Comparison of ENCODE assay signal across 8 cellular contexts in genomic region chr1:179002552-179003345, GRCh38. TPM values are rescaled to one million over a fixed set of nuclear protein-coding genes. Genes with fewer than 3 reads are reported as not detected.
DNase-seq lines count a peak whose midpoint lies in the region; ATAC-seq and TF ChIP-seq lines count a peak whose summit lies in the region.

No MANE protein-coding gene starts in this region.

- H3K4me2 ChIP-seq in skeletal muscle satellite cell (ENCODE audit: low read length) = peak overlapping the region; percentile 51

- no peaks in the 10 kb centered on the region for H3K9me3 ChIP-seq in ascending aorta
- H3K9me3 ChIP-seq in iPS-15b (ENCODE audit: control insufficient read depth, insufficient read depth, low read length) = no peaks in the 10 kb centered on the region
- no peaks in the 10 kb centered on the region for H3K9me3 ChIP-seq in skeletal muscle satellite cell (replicated peaks; ENCODE audit: low read length)

- H3K36me3 ChIP-seq in H7 (replicated peaks; ENCODE audit: control insufficient read depth, insufficient read depth, low read length) = no peaks in the 10 kb centered on the region
- H3K36me3 ChIP-seq in ascending aorta = no peaks in the 10 kb centered on the region
- H3K36me3 ChIP-seq in iPS-15b (ENCODE audit: control insufficient read depth, insufficient read depth, low read length) = no peaks in the 10 kb centered on the region
- no peaks in the 10 kb centered on the region for H3K36me3 ChIP-seq in skeletal muscle satellite cell (ENCODE audit: insufficient read depth, low read length)

- H3K4me1 ChIP-seq in ascending aorta = no peaks in the 10 kb centered on the region
- H3K4me1 ChIP-seq in iPS-15b (ENCODE audit: control insufficient read depth, insufficient read depth, low read length) = no peaks in the 10 kb centered on the region
- H3K4me1 ChIP-seq in skeletal muscle satellite cell (ENCODE audit: control insufficient read depth, insufficient read depth, low read length) = peaks cover 3% of the 10 kb centered on the region

- H3K27me3 ChIP-seq in H7 (ENCODE audit: control insufficient read depth, insufficient read depth, low read length) (no peaks in the 10 kb centered on the region; the same call in 1 of the 2 replicates), ascending aorta (no peaks in the 10 kb centered on the region), iPS-15b (ENCODE audit: control insufficient read depth, insufficient read depth, low read length) (no peaks in the 10 kb centered on the region), skeletal muscle satellite cell (ENCODE audit: control insufficient read depth, insufficient read depth, low read length) (no peaks in the 10 kb centered on the region)

- ATAC-seq in HG03039 (IDR thresholded peaks at IDR 0.05; ENCODE audit: unreplicated experiment) = no peak

- TF ChIP-seq CTCF in ascending aorta (IDR thresholded peaks at IDR 0.05) = peak; percentile 88 to 99 (median 98)

- no peak overlapping the region for H3K4me3 ChIP-seq in H7 (ENCODE audit: insufficient read depth, low read depth, low read length)
- no peak overlapping the region for H3K4me3 ChIP-seq in ascending aorta
- H3K4me3 ChIP-seq in iPS-15b (ENCODE audit: low read depth, low read length) = peak overlapping the region; percentile 3
- no peak overlapping the region for H3K4me3 ChIP-seq in skeletal muscle satellite cell (ENCODE audit: low read length)

- H3K9ac ChIP-seq in iPS-15b (ENCODE audit: low read depth, low read length) = peak overlapping the region; percentile 9
- peak overlapping the region; percentile 21 for H3K9ac ChIP-seq in skeletal muscle satellite cell (ENCODE audit: low read depth, low read length)

- DNase-seq in GM03348 (ENCODE audit: low spot score) (peak; percentile 82), H7 (peak; percentile 81), MV-4-11 (lab: John Stamatoyannopoulos, UW) (peak; percentile 33), T-helper 2 cell (peak; percentile 17 to 58 (median 35)), ascending aorta (ENCODE audit: low spot score in 2 of 2) (peak in 1 of 2 donors; percentile 86)

- intact Hi-C loops in ascending aorta (cut with DNase I) = loop anchor here (1.0 to 5.0 kb wide), 5 partner anchors 70 to 460 kb away; no protein-coding TSS in a partner anchor

- no peak overlapping the region for H3K27ac ChIP-seq in ascending aorta

RNA-seq across cellular contexts. Expression of gene FAM20B, which starts 22.9 kb away (rescaled TPM):
- 34.5 and 43.5 TPM in 2 replicates for total RNA-seq in H7 (2014; rRNA removed; shearing (Covaris generic))
- total RNA-seq in ascending aorta = 17.3 TPM
- 32.1 and 33.5 TPM in 2 replicates for total RNA-seq in skeletal muscle satellite cell (2012; rRNA removed)
